25 cellular contexts compared by ENCODE assay signal in the genomic region with DNA sequence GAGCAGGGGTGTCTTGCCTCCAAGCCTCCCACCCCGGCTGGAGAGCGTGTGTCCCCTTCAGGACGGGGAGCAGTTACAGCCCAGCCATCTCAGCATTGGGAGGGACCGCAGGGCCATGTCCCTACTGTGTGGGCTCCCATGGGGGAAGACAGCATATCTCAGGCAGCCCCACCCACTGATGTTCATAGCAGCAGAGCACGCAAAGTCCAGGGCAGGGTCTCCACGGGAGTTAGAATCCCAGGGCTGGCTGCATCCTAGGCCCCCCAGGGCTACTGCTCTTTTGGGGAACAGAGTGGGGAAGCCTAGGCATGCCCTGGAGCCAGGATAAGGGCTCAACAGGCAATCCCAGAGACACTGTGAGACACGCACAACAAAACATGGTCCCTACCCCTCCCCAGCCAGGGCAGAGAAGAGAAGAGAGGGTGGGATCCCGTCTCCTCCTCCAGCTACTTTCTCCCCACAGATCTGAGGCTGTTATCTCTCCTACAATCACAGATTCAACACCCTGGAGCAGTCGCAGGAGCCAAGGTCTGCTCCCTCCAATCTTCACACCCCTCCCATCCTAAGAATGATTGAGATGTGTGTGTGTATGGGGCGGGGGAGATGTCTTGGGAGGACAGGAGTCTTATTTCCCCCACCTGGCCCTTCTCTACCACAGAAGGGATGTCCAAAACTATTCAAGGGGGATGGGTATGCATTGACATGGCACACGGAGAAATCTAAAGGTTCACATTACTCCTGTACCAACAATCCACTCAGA. TPM values are rescaled to one million over a fixed set of nuclear protein-coding genes. Genes with fewer than 3 reads are reported as not detected.
"Had no signal": no experiment of that assay in that cellular context is flagged by ENCODE, and none has a peak within 500 bp of the region (broad histone marks: within the 10 kb centered on the region; RNA-seq: fewer than 3 reads in every experiment).

No MANE protein-coding gene starts in this region.

- H3K27ac ChIP-seq: body of pancreas, coronary artery, foreskin keratinocyte, stomach had no signal

- H3K4me3 ChIP-seq: body of pancreas, coronary artery, smooth muscle cell, stomach had no signal

- ATAC-seq: activated CD8-positive, alpha-beta T cell treated with anti-CD3 and anti-CD28 coated beads, Interleukin-2, amount 10 ng/mL, durations not matched to agents 7 days and 5 days; body of pancreas; foreskin keratinocyte; naive thymus-derived CD8-positive, alpha-beta T cell; sciatic nerve; stimulated activated effector memory CD8-positive, alpha-beta T cell treated with anti-CD3 and anti-CD28 coated beads, Interleukin-12 subunit alpha, Interleukin-12 subunit beta, amount 100 ng/mL, for 72 hours had no signal

- H3K4me2 ChIP-seq: smooth muscle cell had no signal

- H3K36me3 ChIP-seq: stomach had no signal

- H3K9me3 Mint-ChIP-seq: activated CD4-positive, alpha-beta T cell treated with anti-CD3 and anti-CD28 coated beads, Interleukin-2, amount 10 ng/mL, durations not matched to agents 24 days and 14 days; activated naive CD4-positive, alpha-beta T cell treated with anti-CD3 and anti-CD28 coated beads for 36 hours; activated T-cell treated with anti-CD3 and anti-CD28 coated beads, Interleukin-2, amount 50 U/mL, for 24 hours; central memory CD8-positive, alpha-beta T cell; immature natural killer cell; naive thymus-derived CD8-positive, alpha-beta T cell; stimulated activated effector memory CD8-positive, alpha-beta T cell treated with anti-CD3 and anti-CD28 coated beads, Interleukin-12 subunit alpha, Interleukin-12 subunit beta, amount 100 ng/mL, for 72 hours had no signal

- H3K27ac Mint-ChIP-seq: activated CD4-positive, alpha-beta T cell treated with anti-CD3 and anti-CD28 coated beads, Interleukin-2, amount 10 ng/mL, durations not matched to agents 24 days and 14 days; activated CD8-positive, alpha-beta T cell treated with anti-CD3 and anti-CD28 coated beads, Interleukin-2, amount 10 ng/mL, durations not matched to agents 7 days and 5 days; activated naive CD4-positive, alpha-beta T cell treated with anti-CD3 and anti-CD28 coated beads for 36 hours; activated T-cell treated with anti-CD3 and anti-CD28 coated beads, Interleukin-2, amount 50 U/mL, for 24 hours; immature natural killer cell; stimulated activated effector memory CD8-positive, alpha-beta T cell treated with anti-CD3 and anti-CD28 coated beads, Interleukin-12 subunit alpha, Interleukin-12 subunit beta, amount 100 ng/mL, for 72 hours had no signal

- DNase-seq: activated CD4-positive, alpha-beta T cell treated with anti-CD3 and anti-CD28 coated beads, Interleukin-2, amount 10 ng/mL, durations not matched to agents 24 days and 14 days; activated CD8-positive, alpha-beta T cell treated with anti-CD3 and anti-CD28 coated beads, Interleukin-2, amount 10 ng/mL, durations not matched to agents 7 days and 5 days; activated naive CD4-positive, alpha-beta T cell treated with anti-CD3 and anti-CD28 coated beads for 36 hours; activated T-cell treated with anti-CD3 and anti-CD28 coated beads, Interleukin-2, amount 50 U/mL, for 24 hours; body of pancreas; foreskin keratinocyte; head of caudate nucleus; immature natural killer cell; mesenchymal stem cell; naive thymus-derived CD8-positive, alpha-beta T cell; stimulated activated CD4-positive, alpha-beta T cell treated with anti-CD3 and anti-CD28 coated beads, Interleukin-4, amount 100 ng/mL, for 24 hours; stomach; T-helper 1 cell; T1000; trophoblast cell had no signal

- H3K36me3 Mint-ChIP-seq: stimulated activated effector memory CD8-positive, alpha-beta T cell treated with anti-CD3 and anti-CD28 coated beads, Interleukin-12 subunit alpha, Interleukin-12 subunit beta, amount 100 ng/mL, for 72 hours had no signal

- H3K4me3 Mint-ChIP-seq: activated CD4-positive, alpha-beta T cell treated with anti-CD3 and anti-CD28 coated beads, Interleukin-2, amount 10 ng/mL, durations not matched to agents 24 days and 14 days; activated CD8-positive, alpha-beta T cell treated with anti-CD3 and anti-CD28 coated beads, Interleukin-2, amount 10 ng/mL, durations not matched to agents 7 days and 5 days; activated naive CD4-positive, alpha-beta T cell treated with anti-CD3 and anti-CD28 coated beads for 36 hours; activated T-cell treated with anti-CD3 and anti-CD28 coated beads, Interleukin-2, amount 50 U/mL, for 24 hours; central memory CD8-positive, alpha-beta T cell; immature natural killer cell; naive thymus-derived CD8-positive, alpha-beta T cell; stimulated activated effector memory CD8-positive, alpha-beta T cell treated with anti-CD3 and anti-CD28 coated beads, Interleukin-12 subunit alpha, Interleukin-12 subunit beta, amount 100 ng/mL, for 72 hours had no signal

- H3K9me3 ChIP-seq: body of pancreas, stomach had no signal

- H3K4me1 ChIP-seq: foreskin keratinocyte had no signal

RNA-seq across cellular contexts. Expression of gene CNTFR, which starts 3.4 kb away (rescaled TPM):
- total RNA-seq: activated CD4-positive, alpha-beta T cell treated with anti-CD3 and anti-CD28 coated beads, Interleukin-2, amount 10 ng/mL, durations not matched to agents 24 days and 14 days; activated CD8-positive, alpha-beta T cell treated with anti-CD3 and anti-CD28 coated beads, Interleukin-2, amount 10 ng/mL, durations not matched to agents 7 days and 5 days; activated naive CD4-positive, alpha-beta T cell treated with anti-CD3 and anti-CD28 coated beads for 36 hours; epithelial cell of proximal tubule; fibroblast of lung; foreskin keratinocyte; naive thymus-derived CD8-positive, alpha-beta T cell; osteocyte; pulmonary artery endothelial cell had no signal

RNA-seq across cellular contexts. Expression of gene ARID3C, which starts 42.7 kb away (rescaled TPM):
- total RNA-seq: body of pancreas, epithelial cell of proximal tubule, osteocyte, smooth muscle cell, stomach, temporal lobe had no signal
